ENCODE assay signal across 8 cellular contexts in the genomic region with DNA sequence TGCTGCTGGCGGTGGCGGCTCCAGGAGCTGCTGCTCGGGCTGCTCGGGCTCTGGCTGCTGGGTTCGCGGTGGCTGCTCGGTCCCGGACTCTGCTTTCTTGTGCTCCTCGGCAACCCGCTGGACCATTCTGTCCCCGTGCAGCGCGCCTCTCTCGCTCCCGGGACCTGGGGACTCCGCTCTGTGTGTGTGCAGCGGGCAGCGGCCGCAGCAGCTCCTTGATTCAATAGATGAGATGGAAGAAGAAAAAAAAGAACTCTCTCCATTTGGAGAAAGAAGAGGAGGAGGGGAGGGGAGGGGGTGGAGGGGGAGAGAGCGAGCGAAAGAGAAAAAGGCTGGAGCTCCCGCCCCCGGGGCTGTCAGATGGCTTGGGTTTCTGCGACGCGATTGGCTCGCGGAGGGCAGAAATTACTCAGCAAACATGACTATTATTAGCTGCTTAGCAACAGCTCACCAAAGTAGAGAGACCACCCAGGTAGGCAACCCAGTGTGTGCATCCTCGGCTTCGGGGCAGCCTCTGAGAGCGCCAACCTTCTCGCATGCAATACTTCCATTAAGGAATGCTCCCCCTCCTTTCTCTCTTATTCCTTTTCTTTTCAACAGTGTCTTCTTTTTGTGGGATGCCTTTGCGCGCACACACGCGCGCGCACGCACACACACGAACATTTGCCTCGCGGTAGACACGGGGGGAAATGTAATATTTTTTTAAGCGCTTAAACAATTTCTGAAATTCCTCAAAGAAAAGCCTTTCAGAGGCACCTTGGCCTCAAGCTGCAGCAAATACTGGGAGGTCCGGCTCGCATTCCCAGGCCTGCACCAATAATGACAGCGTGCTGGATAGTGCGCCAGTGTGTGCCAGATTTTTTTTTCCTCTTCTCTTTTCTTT. TPM values are rescaled to one million over a fixed set of nuclear protein-coding genes. Genes with fewer than 3 reads are reported as not detected.
DNase-seq lines count a peak whose midpoint lies in the region; ATAC-seq and TF ChIP-seq lines count a peak whose summit lies in the region.

No MANE protein-coding gene starts in this region.

- H3K4me3 ChIP-seq in adipocyte (ENCODE audit: low read length) (peak overlapping the region; percentile 96), cardiac muscle cell (peak overlapping the region; percentile 72), aorta (ENCODE audit: low read length in 2 of 2) (peak overlapping the region; percentile 46 to 89)

- DNase-seq in DMS79 (lab: John Stamatoyannopoulos, UW), result peak; percentile 81
- DNase-seq in GOT3 (lab: John Stamatoyannopoulos, UW), result peak; percentile 31
- DNase-seq in NAMALWA (ENCODE audit: low spot score), result peak; percentile 93
- DNase-seq in SK-N-DZ (ENCODE audit: low spot score), result peak; percentile 97
- DNase-seq in adipocyte (ENCODE audit: low read depth), result peak; percentile 95
- DNase-seq in cardiac muscle cell (ENCODE audit: low read depth in 1 of 2, low spot score in 1 of 2), result peak; percentile 95 to 97
- peak; percentile 64 for DNase-seq in omental fat pad (ENCODE audit: low spot score)
- peak; percentile 89 to 94 for DNase-seq in aorta

- peak; percentile 48 for ATAC-seq in omental fat pad (ENCODE audit: low FRiP score)
- ATAC-seq in aorta (ENCODE audit: low FRiP score), result peak; percentile 71

- H3K36me3 ChIP-seq in adipocyte (ENCODE audit: control insufficient read depth, insufficient read depth, low read length, severe bottlenecking) (no peaks in the 10 kb centered on the region), cardiac muscle cell (no peaks in the 10 kb centered on the region), aorta (ENCODE audit: control insufficient read depth in 1 of 2, insufficient read depth in 2 of 2, low read length in 1 of 2) (no peaks in the 10 kb centered on the region)

- H3K4me1 ChIP-seq in adipocyte (ENCODE audit: control insufficient read depth, insufficient read depth, low read length) (peaks cover 29% of the 10 kb centered on the region), cardiac muscle cell (ENCODE audit: low read depth) (peaks cover 21% of the 10 kb centered on the region), aorta (ENCODE audit: control insufficient read depth in 1 of 2, insufficient read depth in 2 of 2, low read length in 2 of 2) (no peaks in the 10 kb centered on the region)

- TF ChIP-seq CTCF in cardiac muscle cell (IDR thresholded peaks at IDR 0.05; ENCODE audit: low read depth, low read length), result no peak
- TF ChIP-seq CTCF in omental fat pad (IDR thresholded peaks at IDR 0.05), result no peak

- H3K27ac ChIP-seq in cardiac muscle cell, result peak overlapping the region; percentile 98
- H3K27ac ChIP-seq in aorta (ENCODE audit: low read depth in 1 of 2, low read length in 2 of 2), result peak overlapping the region in 1 of 2 donors; percentile 66

- WGBS in aorta, 2 donors, result 0% methylated on average over 48 of the region's 48 CpGs

- peak overlapping the region; percentile 92 for H3K9ac ChIP-seq in adipocyte (ENCODE audit: low read length)

- intact Hi-C loops in aorta (cut with DNase I), result loop anchor here in 1 of 2 donors (5.0 to 10.0 kb wide), 4 partner anchors 192 to 1544 kb away; a partner anchor contains a TSS

- no peaks in the 10 kb centered on the region for H3K27me3 ChIP-seq in adipocyte (replicated peaks; ENCODE audit: control insufficient read depth, insufficient read depth, low read length)
- H3K27me3 ChIP-seq in cardiac muscle cell, result peaks cover 9% of the 10 kb centered on the region
- no peaks in the 10 kb centered on the region for H3K27me3 ChIP-seq in aorta (ENCODE audit: control insufficient read depth in 1 of 2, insufficient read depth in 2 of 2, low read length in 1 of 2)

- H3K9me3 ChIP-seq in adipocyte (ENCODE audit: control insufficient read depth, low read length) (no peaks in the 10 kb centered on the region), cardiac muscle cell (ENCODE audit: low read depth) (no peaks in the 10 kb centered on the region), aorta (ENCODE audit: control insufficient read depth, low read length) (no peaks in the 10 kb centered on the region)

RNA-seq across cellular contexts. Expression of a gene that starts 7.6 kb away (rescaled TPM):
- 6.5 and 7.5 TPM in 2 replicates for polyA plus RNA-seq in SK-N-DZ (2014; cell fraction: cytosol; rRNA removed)
- 11.4 and 18.6 TPM in 2 replicates for polyA plus RNA-seq in SK-N-DZ (2014; cell fraction: nucleus; rRNA removed)
- total RNA-seq in cardiac muscle cell (8.3 and 13.9 TPM in 2 replicates), omental fat pad (10 to 100 TPM in 1 of 4 donors, 1 to 10 TPM in 3; 3.1 to 14.2 (median 7.9) TPM), aorta (10 to 100 TPM in 1 of 2 donors, 1 to 10 TPM in 1; 9.0 to 36.0 TPM)
- polyA plus RNA-seq in cardiac muscle cell (7.3 and 9.6 TPM in 2 replicates), aorta (10 to 100 TPM in 1 of 2 donors, 1 to 10 TPM in 1; 5.1 to 11.0 TPM)

Comparison
In these comparisons a context has a peak if more than half of its experiments do, and no peak if none do; other contexts are left out.
1. DNase-seq: peak in every context shown above with its lines; median percentile 97 in SK-N-DZ; 96 in cardiac muscle cell; 95 in adipocyte; 93 in NAMALWA; 92 in aorta; 81 in DMS79; 64 in omental fat pad; 31 in GOT3.